In the genomic region with DNA sequence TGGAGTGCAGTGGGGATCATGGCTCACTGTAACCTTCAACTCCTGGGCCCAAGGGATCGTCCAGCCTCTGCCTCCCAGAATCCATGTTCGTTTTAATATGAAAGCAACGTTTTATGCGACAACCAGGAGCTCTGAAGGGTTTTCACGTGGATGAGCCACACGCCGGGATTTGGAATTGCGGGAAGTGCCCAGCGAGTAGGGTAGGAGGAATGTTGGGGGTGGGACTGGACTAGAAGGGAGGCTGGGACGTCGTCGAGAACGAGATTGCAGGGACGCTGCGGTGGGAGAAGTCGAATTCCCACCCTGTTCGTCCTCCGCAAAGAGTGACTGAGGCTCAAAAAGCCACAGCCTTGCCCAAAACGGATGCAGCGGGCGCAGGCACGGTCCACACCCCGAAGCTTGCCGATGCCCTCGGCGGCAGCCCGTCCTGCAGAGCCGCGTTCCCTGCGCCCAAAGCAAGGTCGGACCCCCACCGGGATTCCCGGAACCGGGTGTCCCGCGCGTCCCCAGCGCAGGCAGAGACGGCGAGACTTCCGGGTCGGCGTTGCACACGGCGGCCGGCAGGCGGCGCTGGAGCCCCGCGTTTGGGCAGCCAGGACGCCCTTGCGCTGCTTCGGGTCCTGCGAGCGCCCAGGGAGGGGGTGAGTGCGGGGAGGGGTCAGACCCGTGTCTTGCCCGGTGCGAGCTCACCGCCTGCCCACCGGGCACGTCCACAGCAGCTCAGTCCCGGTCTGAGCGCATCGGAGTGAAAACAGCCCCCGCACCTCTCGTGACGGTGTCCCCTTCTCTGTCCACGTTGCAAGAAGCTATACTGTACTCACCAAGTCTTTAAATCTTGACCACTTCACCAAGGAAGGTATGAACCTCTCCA, we compare ENCODE assay signal across 8 cellular contexts.
DNase-seq lines count a peak whose midpoint lies in the region; ATAC-seq and TF ChIP-seq lines count a peak whose summit lies in the region.

No MANE protein-coding gene starts in this region.

- TF ChIP-seq POLR2A in gastroesophageal sphincter (IDR thresholded peaks at IDR 0.05) = peak in 1 of 2 donors; percentile 21

- H3K36me3 ChIP-seq in gastroesophageal sphincter (no peaks in the 10 kb centered on the region), neutrophil (no peaks in the 10 kb centered on the region)

- peak; percentile 72 for ATAC-seq in GM21447 (IDR thresholded peaks at IDR 0.05; ENCODE audit: unreplicated experiment)
- peak; percentile 81 for ATAC-seq in gastroesophageal sphincter

- H3K4me3 ChIP-seq in Jurkat, Clone E6-1 (ENCODE audit: low read length) = peak overlapping the region; percentile 71
- H3K4me3 ChIP-seq in gastroesophageal sphincter = peak overlapping the region; percentile 39 to 71
- H3K4me3 ChIP-seq in neutrophil (ENCODE audit: low read depth in 1 of 2, low read length in 1 of 2) = peak overlapping the region; percentile 66 to 70

- H3K27me3 ChIP-seq in gastroesophageal sphincter (peaks cover 18% of the 10 kb centered on the region), neutrophil (peaks cover 19% of the 10 kb centered on the region)

- DNase-seq in DMS53 (lab: John Stamatoyannopoulos, UW) (peak; percentile 78), SHP77 treated with DMSO at 0.1 percent for 48 hours (lab: John Stamatoyannopoulos, UW) (peak; percentile 25), superior temporal gyrus (ENCODE audit: extremely low spot score) (peak; percentile 76)
- DNase-seq in Jurkat, Clone E6-1 (ENCODE audit: low read depth, low spot score) = peak; percentile 45
- DNase-seq in activated gamma-delta T cell treated with anti-CD3 and anti-CD28 coated beads, Interleukin-2, amount 50 U/mL, for 16 hours (ENCODE audit: low read depth) = peak; percentile 62

- 0 to 2% methylated on average over 7 to 10 of the region's 69 CpGs for WGBS in gastroesophageal sphincter (ENCODE audit: low coverage in 1 of 2), 2 donors

- no peak for TF ChIP-seq EP300 in gastroesophageal sphincter (IDR thresholded peaks at IDR 0.05)

- peaks cover 0 to 37% (median 7%) of the 10 kb centered on the region in 3 donors for H3K4me1 ChIP-seq in gastroesophageal sphincter
- H3K4me1 ChIP-seq in neutrophil (ENCODE audit: control insufficient read depth in 1 of 2, insufficient read depth in 1 of 2, low read depth in 1 of 2, low read length in 1 of 2) = peaks cover 10% of the 10 kb centered on the region in 2 experiments

- TF ChIP-seq CTCF in gastroesophageal sphincter (IDR thresholded peaks at IDR 0.05) = peak; percentile 98 to 100 (median 99)
- TF ChIP-seq CTCF in neutrophil (IDR thresholded peaks at IDR 0.05) = peak; percentile 95

- H3K9me3 ChIP-seq in gastroesophageal sphincter (no peaks in the 10 kb centered on the region), neutrophil (no peaks in the 10 kb centered on the region)

- H3K27ac ChIP-seq in gastroesophageal sphincter = peak overlapping the region in 3 of 4 donors; percentile 80 to 83 (median 80)
- H3K27ac ChIP-seq in neutrophil = no peak overlapping the region

Comparison
In these comparisons a context has a peak if more than half of its experiments do, and no peak if none do; other contexts are left out.
1. DNase-seq: peak in every context shown above with its lines; median percentile 78 in DMS53; 76 in superior temporal gyrus; 62 in activated gamma-delta T cell treated with anti-CD3 and anti-CD28 coated beads, Interleukin-2, amount 50 U/mL, for 16 hours; 45 in Jurkat, Clone E6-1; 25 in SHP77 treated with DMSO at 0.1 percent for 48 hours.